8 cellular contexts compared by ENCODE assay signal in genomic region chrX:47562615-47563243, GRCh38. TPM values are rescaled to one million over a fixed set of nuclear protein-coding genes. Genes with fewer than 3 reads are reported as not detected.
A peak's percentile ranks its signal among the peaks of the same experiment; 100 is the strongest.
DNase-seq lines count a peak whose midpoint lies in the region; ATAC-seq and TF ChIP-seq lines count a peak whose summit lies in the region.

No MANE protein-coding gene starts in this region.

- TF ChIP-seq POLR2A in upper lobe of left lung (IDR thresholded peaks at IDR 0.05), result no peak

- no peak overlapping the region for H3K4me3 ChIP-seq in upper lobe of left lung

- in situ Hi-C loops in SK-MEL-5 (cut with HindIII; ENCODE audit: low pct_unique_long_range_greater_than_20kb, low sequenced_read_pairs), result no loop called here

- no peak overlapping the region for H3K27ac ChIP-seq in 22Rv1
- H3K27ac ChIP-seq in epithelial cell of prostate, result peak overlapping the region; percentile 39
- no peak overlapping the region for H3K27ac ChIP-seq in upper lobe of left lung

- WGBS in upper lobe of left lung, 2 donors, result 80 to 92% methylated on average over 11 to 13 of the region's 13 CpGs

- H3K36me3 ChIP-seq in upper lobe of left lung, result peaks cover 0 to 45% (median 20%) of the 10 kb centered on the region in 4 donors

- no peak for ATAC-seq in upper lobe of left lung (ENCODE audit: low FRiP score in 2 of 2)
- no peak for ATAC-seq in HG03139 (IDR thresholded peaks at IDR 0.05; ENCODE audit: unreplicated experiment)
- no peak for ATAC-seq in GM18502 (IDR thresholded peaks at IDR 0.05; ENCODE audit: poor library complexity, unreplicated experiment)
- no peak for ATAC-seq in HG03460 (IDR thresholded peaks at IDR 0.05; ENCODE audit: unreplicated experiment)

- no peaks in the 10 kb centered on the region for H3K9me3 ChIP-seq in upper lobe of left lung

- POLR2A ChIA-PET in GM10248 (lab: Yijun Ruan, JAX), result interaction anchor here (0.5 kb wide), 1 partner anchor 27 kb away, joined by 6 read pairs; no protein-coding TSS in a partner anchor

- no peak for TF ChIP-seq EP300 in upper lobe of left lung (IDR thresholded peaks at IDR 0.05)

- no peaks in the 10 kb centered on the region for H3K27me3 ChIP-seq in upper lobe of left lung

- DNase-seq in GM10248 (ENCODE audit: extremely low spot score) (peak; percentile 8), SK-MEL-5 (ENCODE audit: low read depth, low spot score) (peak; percentile 58), epithelial cell of prostate (ENCODE audit: low read depth, low spot score) (no peak), upper lobe of left lung (no peak)

- H3K4me1 ChIP-seq in upper lobe of left lung, result peaks cover 5 to 13% (median 12%) of the 10 kb centered on the region in 4 donors

- TF ChIP-seq CTCF in 22Rv1 (IDR thresholded peaks at IDR 0.05), result peak; percentile 36
- TF ChIP-seq CTCF in GM10248 (IDR thresholded peaks at IDR 0.05; ENCODE audit: control extremely low read depth, extremely low read depth, low read depth, missing control alignments), result peak; percentile 46
- TF ChIP-seq CTCF in upper lobe of left lung (IDR thresholded peaks at IDR 0.05), result peak in 5 of 6 experiments; percentile 7 to 38 (median 27)

- CTCF ChIA-PET in GM10248 (lab: Yijun Ruan, JAX), result interaction anchor here (1.1 to 1.5 kb wide), 3 partner anchors 27 to 464 kb away, joined by 3 read pairs; no protein-coding TSS in a partner anchor

RNA-seq across cellular contexts. Expression of gene ARAF, which starts 1.7 kb away (rescaled TPM):
- total RNA-seq in SK-MEL-5 (2014; rRNA removed; shearing (Covaris generic)), result 14.5 and 20.1 TPM in 2 replicates
- 47.4 and 55.2 TPM in 2 replicates for polyA plus RNA-seq in SK-MEL-5 (2015; cell fraction: cytosol; rRNA removed)
- polyA plus RNA-seq in SK-MEL-5 (2015; cell fraction: nucleus; rRNA removed), result 84.2 and 98.9 TPM in 2 replicates
- 100 to 1,000 TPM in 2 of 6 donors, 10 to 100 TPM in 4; 42.0 to 104 (median 85.2) TPM for total RNA-seq in upper lobe of left lung

RNA-seq across cellular contexts. Expression of gene TIMP1, which starts 19.5 kb away (rescaled TPM):
- total RNA-seq in SK-MEL-5 (2014; rRNA removed; shearing (Covaris generic)), result 265 and 283 TPM in 2 replicates
- polyA plus RNA-seq in SK-MEL-5 (2015; cell fraction: cytosol; rRNA removed), result 422 and 561 TPM in 2 replicates
- 63.6 and 69.6 TPM in 2 replicates for polyA plus RNA-seq in SK-MEL-5 (2015; cell fraction: nucleus; rRNA removed)
- total RNA-seq in upper lobe of left lung, result 100 to 1,000 TPM in 4 of 6 donors, 10 to 100 TPM in 2; 54.5 to 420 (median 163) TPM

RNA-seq across cellular contexts. Expression of gene SYN1, which starts 56.9 kb away (rescaled TPM):
- total RNA-seq in SK-MEL-5 (2014; rRNA removed; shearing (Covaris generic)), result 0.05 TPM in 1 of 2 replicates, not detected in the other
- 0.11 and 0.13 TPM in 2 replicates for polyA plus RNA-seq in SK-MEL-5 (2015; cell fraction: cytosol; rRNA removed)
- 0.05 TPM in 1 of 2 replicates, not detected in the other for polyA plus RNA-seq in SK-MEL-5 (2015; cell fraction: nucleus; rRNA removed)
- total RNA-seq in upper lobe of left lung, result 10 to 100 TPM in 1 of 6 donors, 1 to 10 TPM in 1, under 1 TPM in 4; 0.20 to 11.5 (median 0.56) TPM

Comparison
In these comparisons a context has a peak if more than half of its experiments do, and no peak if none do; other contexts are left out.
1. DNase-seq: peak in GM10248 (single experiment) and SK-MEL-5 (single experiment); none in epithelial cell of prostate (single experiment) and upper lobe of left lung (0 of 2).
2. Peak in every context shown above with its lines, with median percentiles within 50 percentile points of each other: CTCF ChIP-seq.